8 cellular contexts compared by ENCODE assay signal in genomic region chr16:4944333-4945281, GRCh38. TPM values are rescaled to one million over a fixed set of nuclear protein-coding genes. Genes with fewer than 3 reads are reported as not detected.
DNase-seq lines count a peak whose midpoint lies in the region; ATAC-seq, FAIRE-seq and TF ChIP-seq lines count a peak whose summit lies in the region.

No MANE protein-coding gene starts in this region.

- H3K4me1 Mint-ChIP-seq in MCF 10A (ENCODE audit: insufficient read depth, unreplicated experiment): peaks cover 45% of the 10 kb centered on the region

- WGBS in suprapubic skin: 23% methylated on average over 15 of the region's 20 CpGs

- peaks cover 53% of the 10 kb centered on the region for H3K4me1 ChIP-seq in suprapubic skin

- peak overlapping the region; percentile 54 for H3K4me3 Mint-ChIP-seq in MCF 10A (ENCODE audit: unreplicated experiment)

- no peaks in the 10 kb centered on the region for H3K9me3 ChIP-seq in suprapubic skin

- H3K27ac ChIP-seq in suprapubic skin: peak overlapping the region; percentile 88

- H3K4me3 ChIP-seq in suprapubic skin: no peak overlapping the region

- no peak for FAIRE-seq in H54 (lab: Jason Lieb, UNC)

- no peaks in the 10 kb centered on the region for H3K27me3 ChIP-seq in suprapubic skin

- no peak for TF ChIP-seq CTCF in MCF 10A (IDR thresholded peaks at IDR 0.05; ENCODE audit: unreplicated experiment)
- no peak for TF ChIP-seq CTCF in suprapubic skin (IDR thresholded peaks at IDR 0.05)

- POLR2A ChIA-PET in MCF 10A (lab: Yijun Ruan, JAX): interaction anchor here (0.5 to 2.3 kb wide), 18 partner anchors 8 to 484 kb away, joined by 3 to 45 read pairs (median 3); partner anchors contain the start of genes ANKS3, DNAAF8, NMRAL1 and PPL

- peak overlapping the region; percentile 91 for H3K27ac Mint-ChIP-seq in MCF 10A (ENCODE audit: low read depth, unreplicated experiment)

- peak; percentile 88 for DNase-seq in H54 (ENCODE audit: insufficient read length, low spot score)
- DNase-seq in NCI-H2171 treated with DMSO at 0.1 percent for 48 hours (lab: John Stamatoyannopoulos, UW): peak; percentile 85
- peak; percentile 98 for DNase-seq in MCF 10A (ENCODE audit: unreplicated experiment)
- peak; percentile 91 for DNase-seq in kidney glomerular epithelial cell (lab: John Stamatoyannopoulos, UW)
- DNase-seq in suprapubic skin (ENCODE audit: low spot score in 2 of 2): peak; percentile 95 to 96
- no peak for DNase-seq in stimulated activated CD4-positive, alpha-beta T cell treated with anti-CD3 and anti-CD28 coated beads, Interleukin-4, amount 100 ng/mL, for 1 hour

- CTCF ChIA-PET in MCF 10A (lab: Yijun Ruan, JAX): interaction anchor here (0.6 to 1.3 kb wide), 7 partner anchors 8 to 142 kb away, joined by 3 to 7 read pairs (median 4); partner anchors contain the start of gene PPL

- H3K9me3 Mint-ChIP-seq in MCF 10A (ENCODE audit: unreplicated experiment): no peaks in the 10 kb centered on the region

- H3K36me3 ChIP-seq in suprapubic skin: no peaks in the 10 kb centered on the region

- no peak for TF ChIP-seq EP300 in suprapubic skin (IDR thresholded peaks at IDR 0.05)

- no TSS peak for BruUV-seq in MCF 10A (replicated peaks; lab: Mats Ljungman, UMichigan)

- no peaks in the 10 kb centered on the region for H3K36me3 Mint-ChIP-seq in MCF 10A (ENCODE audit: insufficient read depth, unreplicated experiment)

- no peak for ATAC-seq in HG03159 (IDR thresholded peaks at IDR 0.05; ENCODE audit: unreplicated experiment)
- no peak for ATAC-seq in GM18511 (IDR thresholded peaks at IDR 0.05; ENCODE audit: unreplicated experiment)

- TF ChIP-seq POLR2A in H54 (IDR thresholded peaks at IDR 0.05; ENCODE audit: low read depth, low read length) (no peak), suprapubic skin (IDR thresholded peaks at IDR 0.05) (no peak)

- intact Hi-C loops in MCF 10A (cut with micrococcal nuclease): loop anchor here (1.0 kb wide), 2 partner anchors 9 to 96 kb away; no protein-coding TSS in a partner anchor

- no peaks in the 10 kb centered on the region for H3K27me3 Mint-ChIP-seq in MCF 10A (ENCODE audit: insufficient read depth, unreplicated experiment)

RNA-seq across cellular contexts. Expression of gene PPL, which starts 7.7 kb away (rescaled TPM):
- total RNA-seq in MCF 10A (2022): 49.1 and 50.1 TPM in 2 replicates
- total RNA-seq in suprapubic skin: 100 to 1,000 TPM; 304 to 377 (median 350) TPM

RNA-seq across cellular contexts. Expression of gene SEC14L5, which starts 13.5 kb away (rescaled TPM):
- total RNA-seq in MCF 10A (2022) (0.22 TPM in 1 of 2 replicates, not detected in the other), suprapubic skin (1 to 10 TPM; 1.0 to 1.8 (median 1.4) TPM)
